ENCODE assay signal across 9 cellular contexts in the genomic region with DNA sequence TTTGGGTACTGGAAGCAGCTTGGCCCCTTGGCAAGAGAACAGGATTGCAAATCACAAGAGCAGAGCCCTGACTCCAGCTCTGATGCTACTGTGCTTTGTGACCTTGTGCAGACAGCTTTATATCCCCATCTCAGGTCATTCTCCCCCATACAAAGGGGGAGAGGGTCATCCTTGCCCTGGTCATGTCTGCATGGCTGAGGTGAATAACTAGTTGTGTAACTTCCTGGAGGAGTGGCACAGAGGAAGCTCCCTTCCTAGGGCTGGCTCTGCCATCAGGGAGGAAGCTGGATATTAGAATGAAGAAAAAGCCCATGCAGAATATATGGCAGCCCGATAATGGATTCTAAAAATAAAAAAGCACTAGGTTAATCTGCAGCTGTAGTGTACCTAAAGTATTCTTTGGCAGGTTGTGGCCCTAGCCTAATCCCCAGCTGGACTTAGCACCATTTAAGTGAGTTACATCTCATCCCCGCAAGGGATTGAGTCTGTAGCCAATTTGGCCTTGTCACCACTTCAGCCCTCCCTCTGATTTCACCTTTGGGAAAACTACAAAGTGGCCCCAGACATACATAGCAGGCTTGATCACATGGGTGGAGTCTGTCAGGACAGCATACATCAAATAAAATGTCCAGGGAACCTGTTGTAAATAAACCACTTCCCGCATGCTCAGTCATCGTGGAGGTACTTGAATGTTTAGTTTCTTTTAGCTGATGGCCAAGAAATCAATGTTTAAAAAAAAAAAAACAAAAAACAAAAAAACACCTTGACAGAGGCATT.
DNase-seq lines count a peak whose midpoint lies in the region; ATAC-seq and TF ChIP-seq lines count a peak whose summit lies in the region.
"Had no signal": no experiment of that assay in that cellular context is flagged by ENCODE, and none has a peak within 500 bp of the region (broad histone marks: within the 10 kb centered on the region; RNA-seq: fewer than 3 reads in every experiment).

No MANE protein-coding gene starts in this region.

- peak; percentile 68 for DNase-seq in activated CD4-positive, alpha-beta T cell treated with anti-CD3 and anti-CD28 coated beads, Interleukin-2, amount 10 ng/mL, durations not matched to agents 24 days and 14 days
- DNase-seq in activated CD4-positive, alpha-beta T cell treated with anti-CD3 and anti-CD28 coated beads for 1 hour: no peak
- no peak for DNase-seq in activated T-helper 2 cell treated with anti-CD3 and anti-CD28 coated beads, Interferon-gamma antibody, Interleukin-2, Interleukin-4, amounts not matched to agents 10 μg/mL and 5 μg/mL and 100 μg/mL, durations not matched to agents 14 hours and 24 hours and 36 hours (ENCODE audit: low spot score)
- DNase-seq in lung (ENCODE audit: low spot score): no peak
- DNase-seq in tibial nerve (ENCODE audit: low spot score in 2 of 2): no peak
- no peak for DNase-seq in NCI-H1930 (lab: John Stamatoyannopoulos, UW)
- no peak for DNase-seq in NCI-H1436 treated with DMSO at 0.1 percent for 48 hours (lab: John Stamatoyannopoulos, UW)
- DNase-seq in 8988T: no peak
- DNase-seq: NCI-H446 treated with DMSO at 0.1 percent for 48 hours had no signal

- H3K36me3 Mint-ChIP-seq in activated CD4-positive, alpha-beta T cell treated with anti-CD3 and anti-CD28 coated beads, Interleukin-2, amount 10 ng/mL, durations not matched to agents 24 days and 14 days (ENCODE audit: low read depth): peaks cover 31% of the 10 kb centered on the region
- peaks cover 55% of the 10 kb centered on the region for H3K36me3 Mint-ChIP-seq in activated T-helper 2 cell treated with anti-CD3 and anti-CD28 coated beads, Interferon-gamma antibody, Interleukin-2, Interleukin-4, amounts not matched to agents 10 μg/mL and 5 μg/mL and 100 μg/mL, durations not matched to agents 14 hours and 24 hours and 36 hours (ENCODE audit: low read depth)

- WGBS in lung, 2 donors: 44 to 52% methylated on average over 4 of the region's 4 CpGs
- WGBS in tibial nerve, 2 donors: 43 to 59% methylated on average over 4 of the region's 4 CpGs

- TF ChIP-seq EP300 in tibial nerve (IDR thresholded peaks at IDR 0.05): peak in 1 of 2 donors; percentile 16

- H3K4me3 Mint-ChIP-seq in activated CD4-positive, alpha-beta T cell treated with anti-CD3 and anti-CD28 coated beads, Interleukin-2, amount 10 ng/mL, durations not matched to agents 24 days and 14 days: peak overlapping the region; percentile 44
- H3K4me3 Mint-ChIP-seq in activated T-helper 2 cell treated with anti-CD3 and anti-CD28 coated beads, Interferon-gamma antibody, Interleukin-2, Interleukin-4, amounts not matched to agents 10 μg/mL and 5 μg/mL and 100 μg/mL, durations not matched to agents 14 hours and 24 hours and 36 hours (ENCODE audit: low read depth): no peak overlapping the region

- H3K36me3 ChIP-seq in lung (ENCODE audit: control insufficient read depth in 2 of 2, insufficient read depth in 2 of 2, low read length in 2 of 2) (no peaks in the 10 kb centered on the region), tibial nerve (no peaks in the 10 kb centered on the region)

- ATAC-seq in lung (ENCODE audit: insufficient read depth, low FRiP score): no peak

- TF ChIP-seq CTCF in lung (IDR thresholded peaks at IDR 0.05; ENCODE audit: control extremely low read depth, extremely low read depth) (no peak), tibial nerve (IDR thresholded peaks at IDR 0.05) (no peak)

- H3K27me3 ChIP-seq in lung (ENCODE audit: control insufficient read depth, insufficient read depth) (no peaks in the 10 kb centered on the region), tibial nerve (no peaks in the 10 kb centered on the region)

- no peaks in the 10 kb centered on the region for H3K27me3 Mint-ChIP-seq in activated CD4-positive, alpha-beta T cell treated with anti-CD3 and anti-CD28 coated beads, Interleukin-2, amount 10 ng/mL, durations not matched to agents 24 days and 14 days
- H3K27me3 Mint-ChIP-seq in activated T-helper 2 cell treated with anti-CD3 and anti-CD28 coated beads, Interferon-gamma antibody, Interleukin-2, Interleukin-4, amounts not matched to agents 10 μg/mL and 5 μg/mL and 100 μg/mL, durations not matched to agents 14 hours and 24 hours and 36 hours (ENCODE audit: low read depth): no peaks in the 10 kb centered on the region

- H3K4me3 ChIP-seq in lung (no peak overlapping the region), tibial nerve (no peak overlapping the region)

- H3K9me3 ChIP-seq in lung (ENCODE audit: control insufficient read depth in 2 of 2, insufficient read depth in 1 of 2, low read length in 1 of 2): no peaks in the 10 kb centered on the region
- H3K9me3 ChIP-seq in tibial nerve: no peaks in the 10 kb centered on the region

- intact Hi-C loops in activated CD4-positive, alpha-beta T cell treated with anti-CD3 and anti-CD28 coated beads, Interleukin-2, amount 10 ng/mL, durations not matched to agents 24 days and 14 days (cut with micrococcal nuclease): no loop called here
- intact Hi-C loops in activated T-helper 2 cell treated with anti-CD3 and anti-CD28 coated beads, Interferon-gamma antibody, Interleukin-2, Interleukin-4, amounts not matched to agents 10 μg/mL and 5 μg/mL and 100 μg/mL, durations not matched to agents 14 hours and 24 hours and 36 hours (cut with micrococcal nuclease): no loop called here

- H3K4me1 Mint-ChIP-seq in activated CD4-positive, alpha-beta T cell treated with anti-CD3 and anti-CD28 coated beads, Interleukin-2, amount 10 ng/mL, durations not matched to agents 24 days and 14 days: peaks cover 83% of the 10 kb centered on the region
- H3K4me1 Mint-ChIP-seq in activated T-helper 2 cell treated with anti-CD3 and anti-CD28 coated beads, Interferon-gamma antibody, Interleukin-2, Interleukin-4, amounts not matched to agents 10 μg/mL and 5 μg/mL and 100 μg/mL, durations not matched to agents 14 hours and 24 hours and 36 hours (ENCODE audit: low read depth): peaks cover 84% of the 10 kb centered on the region

- peak overlapping the region; percentile 78 for H3K27ac Mint-ChIP-seq in activated CD4-positive, alpha-beta T cell treated with anti-CD3 and anti-CD28 coated beads, Interleukin-2, amount 10 ng/mL, durations not matched to agents 24 days and 14 days
- peak overlapping the region; percentile 49 for H3K27ac Mint-ChIP-seq in activated T-helper 2 cell treated with anti-CD3 and anti-CD28 coated beads, Interferon-gamma antibody, Interleukin-2, Interleukin-4, amounts not matched to agents 10 μg/mL and 5 μg/mL and 100 μg/mL, durations not matched to agents 14 hours and 24 hours and 36 hours

- peak overlapping the region; percentile 38 to 83 for H3K27ac ChIP-seq in lung (ENCODE audit: low read depth in 1 of 2, low read length in 1 of 2)
- H3K27ac ChIP-seq in tibial nerve: peak overlapping the region in 3 of 4 donors; percentile 37 to 88 (median 81)

- no peak for TF ChIP-seq POLR2A in tibial nerve (IDR thresholded peaks at IDR 0.05)

- H3K4me1 ChIP-seq in lung (ENCODE audit: control insufficient read depth in 2 of 2, insufficient read depth in 2 of 2, low read length in 2 of 2) (peaks cover 43 to 45% of the 10 kb centered on the region in 2 donors), tibial nerve (peaks cover 5 to 92% (median 75%) of the 10 kb centered on the region in 4 donors)

- no peaks in the 10 kb centered on the region for H3K9me3 Mint-ChIP-seq in activated CD4-positive, alpha-beta T cell treated with anti-CD3 and anti-CD28 coated beads, Interleukin-2, amount 10 ng/mL, durations not matched to agents 24 days and 14 days
- no peaks in the 10 kb centered on the region for H3K9me3 Mint-ChIP-seq in activated T-helper 2 cell treated with anti-CD3 and anti-CD28 coated beads, Interferon-gamma antibody, Interleukin-2, Interleukin-4, amounts not matched to agents 10 μg/mL and 5 μg/mL and 100 μg/mL, durations not matched to agents 14 hours and 24 hours and 36 hours
